In genomic region chr11:111384494-111384893, GRCh38 we compare ENCODE assay signal across 21 cellular contexts. TPM values are rescaled to one million over a fixed set of nuclear protein-coding genes. Genes with fewer than 3 reads are reported as not detected.
"Had no signal": no experiment of that assay in that cellular context is flagged by ENCODE, and none has a peak within 500 bp of the region (broad histone marks: within the 10 kb centered on the region; RNA-seq: fewer than 3 reads in every experiment).

No MANE protein-coding gene starts in this region.

- H3K4me3 ChIP-seq: colonic mucosa, gastrocnemius medialis, heart right ventricle, left lung, lower lobe of right lung, pancreas, suprapubic skin, tibial artery, upper lobe of right lung, vagina had no signal

- H3K4me1 ChIP-seq: colonic mucosa, gastrocnemius medialis, left lung, lower lobe of right lung, upper lobe of right lung had no signal

- H3K27me3 ChIP-seq: colonic mucosa, gastrocnemius medialis, pancreas, suprapubic skin, upper lobe of right lung, vagina had no signal

- H3K9me3 ChIP-seq: colonic mucosa, gastrocnemius medialis, lower lobe of right lung, pancreas, suprapubic skin, tibial artery, upper lobe of right lung, vagina had no signal

- H3K27ac ChIP-seq: colonic mucosa, gastrocnemius medialis, heart right ventricle, left lung, lower lobe of right lung, pancreas, suprapubic skin, tibial artery, upper lobe of right lung, vagina had no signal

- DNase-seq: colonic mucosa; dermis blood vessel endothelial cell; gastrocnemius medialis; heart right ventricle; left lung; lower lobe of right lung; mesenchymal stem cell; naive B cell; occipital lobe; pancreas; right cardiac atrium; stimulated activated CD4-positive, alpha-beta T cell treated with anti-CD3 and anti-CD28 coated beads, Interleukin-4, amount 100 ng/mL, for 1 hour; stimulated activated CD8-positive, alpha-beta memory T cell treated with anti-CD3 and anti-CD28 coated beads, Interleukin-4, amount 100 ng/mL, for 48 hours; stimulated activated naive CD8-positive, alpha-beta T cell treated with anti-CD3 and anti-CD28 coated beads, Interleukin-15, Interleukin-2, amounts not matched to agents 100 U/mL and 50 U/mL, for 24 hours; tibial artery; upper lobe of right lung had no signal

- ATAC-seq: gastrocnemius medialis; heart right ventricle; left lung; lower lobe of right lung; pancreas; right cardiac atrium; stimulated activated effector memory CD8-positive, alpha-beta T cell treated with anti-CD3 and anti-CD28 coated beads, Interleukin-12 subunit alpha, Interleukin-12 subunit beta, amount 100 ng/mL, for 72 hours; stimulated activated naive CD8-positive, alpha-beta T cell treated with anti-CD3 and anti-CD28 coated beads, Interleukin-15, Interleukin-2, amounts not matched to agents 100 U/mL and 50 U/mL, for 24 hours; upper lobe of right lung had no signal

- H3K36me3 ChIP-seq: colonic mucosa, gastrocnemius medialis, heart right ventricle, left lung, lower lobe of right lung, pancreas, suprapubic skin, tibial artery, upper lobe of right lung, vagina had no signal

RNA-seq across cellular contexts. Expression of gene POU2AF1, which starts 5.4 kb away (rescaled TPM):
- total RNA-seq: dermis blood vessel endothelial cell, fibroblast of villous mesenchyme, occipital lobe, suprapubic skin, vagina had no signal
- polyA plus RNA-seq: keratinocyte, right cardiac atrium had no signal
